Comparison of ENCODE assay signal across 1 cellular context in the genomic region with DNA sequence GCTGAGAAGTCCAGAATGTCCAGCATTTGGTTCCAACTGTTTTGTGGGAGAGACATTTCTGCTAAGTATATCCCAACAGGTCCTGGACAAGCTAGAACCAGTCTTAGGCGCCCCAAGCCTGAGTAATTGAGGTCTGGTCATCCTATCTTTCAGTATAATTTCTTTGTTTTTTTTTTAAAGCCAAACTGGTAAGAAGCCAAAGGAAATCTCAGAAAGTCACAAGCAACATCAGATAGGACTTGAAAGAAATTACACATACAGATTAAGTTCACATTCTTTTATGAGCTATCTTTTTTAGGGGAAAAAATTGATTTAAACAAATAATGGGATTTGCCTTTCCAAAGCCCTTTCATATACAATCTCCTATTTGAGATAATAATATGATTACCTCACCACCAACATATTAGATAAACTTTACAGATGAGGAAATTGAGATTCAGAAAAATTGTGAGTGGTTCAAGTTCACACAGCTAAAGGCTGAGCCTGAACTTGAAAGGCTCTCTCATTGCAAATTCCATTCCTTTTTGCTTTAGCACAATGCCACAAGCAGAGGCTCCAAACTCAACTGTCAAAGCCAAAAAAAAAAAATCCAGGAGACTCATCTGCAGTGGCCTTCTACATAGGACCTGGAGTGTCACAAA.
TF ChIP-seq lines count a peak whose summit lies in the region.

No MANE protein-coding gene starts in this region.

TF ChIP-seq in HEK293, 187 proteins besides CTCF, POLR2A, EP300 and RAD21 (continued from another document):
- TF ChIP-seq PRDM6 (tag by site-specific recombination; IDR thresholded peaks at IDR 0.05) = peak; percentile 59
